ENCODE assay signal across 8 cellular contexts in the genomic region with DNA sequence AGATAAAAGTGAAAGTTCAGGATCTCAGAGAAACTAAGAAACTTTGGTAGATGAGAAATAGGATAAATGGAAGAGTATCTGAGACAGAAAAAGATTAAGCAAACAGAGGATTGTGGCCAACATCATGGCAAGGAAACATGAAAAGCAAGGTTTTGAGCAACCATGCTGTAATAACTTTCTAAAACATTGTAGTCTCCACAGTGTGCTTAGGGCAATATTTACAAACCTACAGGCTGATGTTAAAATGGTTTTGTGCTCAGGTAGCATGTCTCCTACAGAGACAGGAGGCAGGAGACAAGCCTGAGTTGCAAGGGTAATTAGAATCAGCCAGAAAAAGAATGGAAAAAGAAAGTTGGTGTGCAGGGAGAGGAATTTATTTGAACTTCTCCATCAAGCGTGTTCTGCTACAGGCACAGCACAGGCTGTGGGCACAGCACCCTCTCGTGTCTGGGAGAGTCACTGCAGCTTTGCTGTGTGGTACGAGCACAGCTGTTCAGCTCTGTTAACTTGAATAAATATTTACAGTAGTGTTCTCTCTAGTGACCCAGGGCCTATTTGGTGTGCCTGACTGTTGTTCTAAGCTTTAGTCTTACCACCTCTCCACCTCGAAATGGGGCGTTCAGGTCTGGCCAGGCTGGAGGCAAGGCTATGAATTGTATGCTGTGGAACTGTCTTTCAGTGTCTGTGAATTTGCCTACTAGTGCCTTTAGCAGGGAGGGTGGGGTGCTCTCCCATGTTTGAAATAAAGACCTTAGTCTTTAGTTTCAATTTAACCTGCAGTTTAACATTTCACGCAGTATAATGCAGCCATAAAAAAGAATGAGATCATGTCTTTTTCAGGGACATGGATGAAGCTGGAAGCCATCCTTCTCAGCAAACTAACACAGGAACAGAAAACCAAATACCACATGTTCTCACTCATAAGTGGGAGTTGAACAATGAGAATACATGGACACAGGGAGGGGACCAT. TPM values are rescaled to one million over a fixed set of nuclear protein-coding genes. Genes with fewer than 3 reads are reported as not detected.
A peak's percentile ranks its signal among the peaks of the same experiment; 100 is the strongest.
DNase-seq lines count a peak whose midpoint lies in the region; ATAC-seq, FAIRE-seq and TF ChIP-seq lines count a peak whose summit lies in the region.
"Not testable (repeated sequence)": the region's sequence is repeated elsewhere in the genome, so short reads cannot be mapped to it uniquely, and the experiment has no call there.

No MANE protein-coding gene starts in this region.

- peak; percentile 50 for DNase-seq in ACHN
- DNase-seq in NCI-H345 treated with DMSO at 0.1 percent for 48 hours (lab: John Stamatoyannopoulos, UW; ENCODE audit: unreplicated experiment) = peak; percentile 78
- peak; percentile 56 for DNase-seq in activated B cell treated with CpG ODN at 0.5 μM for 24 hours
- peak; percentile 76 for DNase-seq in brain microvascular endothelial cell
- DNase-seq in iPS DF 6.9 (ENCODE audit: low read depth, low spot score) = peak; percentile 27
- peak; percentile 73 for DNase-seq in small intestine

- H3K4me3 Mint-ChIP-seq in activated B cell treated with CpG ODN at 0.5 μM for 24 hours = peak overlapping the region; percentile 19

- not testable (repeated sequence) for H3K36me3 Mint-ChIP-seq in activated B cell treated with CpG ODN at 0.5 μM for 24 hours (ENCODE audit: low read depth)

- CTCF ChIA-PET in activated B cell treated with CpG ODN at 0.5 μM for 24 hours (lab: Charles Lee) = interaction anchor here (0.6 to 2.6 kb wide), 8 partner anchors 14 to 801 kb away, joined by 3 to 17 read pairs (median 5); a partner anchor contains a TSS

- peak overlapping the region; percentile 50 for H3K27ac Mint-ChIP-seq in activated B cell treated with CpG ODN at 0.5 μM for 24 hours

- POLR2A ChIA-PET in activated B cell treated with CpG ODN at 0.5 μM for 24 hours (lab: Charles Lee) = interaction anchor here (0.5 to 1.8 kb wide), 4 partner anchors 12 to 1905 kb away, joined by 3 to 10 read pairs (median 5); a partner anchor contains a TSS

- H3K4me1 Mint-ChIP-seq in activated B cell treated with CpG ODN at 0.5 μM for 24 hours = peaks cover 35% of the 10 kb centered on the region

- in situ Hi-C loops in ACHN (cut with HindIII; ENCODE audit: low pct_ligation_motif_present, low pct_unique_long_range_greater_than_20kb, low sequenced_read_pairs); brain microvascular endothelial cell (cut with HindIII; ENCODE audit: low pct_ligation_motif_present, low sequenced_read_pairs): not testable (repeated sequence)

- intact Hi-C loops in activated B cell treated with CpG ODN at 0.5 μM for 24 hours (cut with micrococcal nuclease) = loop anchor here (1.0 to 5.0 kb wide), 6 partner anchors 82 to 455 kb away; a partner anchor contains a TSS

- H3K4me1 ChIP-seq in iPS DF 6.9 (ENCODE audit: control insufficient read depth, insufficient read depth, low read length); small intestine (ENCODE audit: control insufficient read depth in 2 of 2, insufficient read depth in 1 of 2, low read depth in 1 of 2, low read length in 1 of 2): not testable (repeated sequence)

- not testable (repeated sequence) for H3K4me3 ChIP-seq in brain microvascular endothelial cell (ENCODE audit: low read depth, low read length); iPS DF 6.9 (ENCODE audit: low read length); small intestine (ENCODE audit: low read depth in 1 of 2, low read length in 2 of 2)

- not testable (repeated sequence) for H3K9me3 ChIP-seq in iPS DF 6.9 (ENCODE audit: control insufficient read depth, insufficient read depth, low read length); small intestine (ENCODE audit: control insufficient read depth, low read depth)

- H3K9me3 Mint-ChIP-seq in activated B cell treated with CpG ODN at 0.5 μM for 24 hours = not testable (repeated sequence)

- no CpG with 5 or more reads among the region's 6 CpGs for WGBS in iPS DF 6.9 (ENCODE audit: insufficient coverage, insufficient read length)
- WGBS in small intestine, 3 donors = 3 to 18% (median 9%) methylated on average over 6 of the region's 6 CpGs

- ATAC-seq in GM18909 (IDR thresholded peaks at IDR 0.05; ENCODE audit: poor library complexity, unreplicated experiment) = peak; percentile 89
- peak; percentile 88 for ATAC-seq in HG03342 (IDR thresholded peaks at IDR 0.05; ENCODE audit: unreplicated experiment)
- peak; percentile 99 for ATAC-seq in activated B cell treated with CpG ODN at 0.5 μM for 24 hours (ENCODE audit: low read depth)

- not testable (repeated sequence) for H3K27ac ChIP-seq in brain microvascular endothelial cell; iPS DF 6.9 (ENCODE audit: low read length); small intestine (ENCODE audit: low read depth in 1 of 2, low read length in 1 of 2)

- not testable (repeated sequence) for H3K27me3 ChIP-seq in brain microvascular endothelial cell (replicated peaks); iPS DF 6.9 (ENCODE audit: control insufficient read depth, insufficient read depth, low read length); small intestine (ENCODE audit: control insufficient read depth in 2 of 2, insufficient read depth in 2 of 2, low read length in 2 of 2)

- not testable (repeated sequence) for FAIRE-seq in small intestine (lab: Jason Lieb, UNC)

- TF ChIP-seq CTCF in activated B cell treated with CpG ODN at 0.5 μM for 24 hours (IDR thresholded peaks at IDR 0.05) = peak; percentile 27
- TF ChIP-seq CTCF in brain microvascular endothelial cell (IDR thresholded peaks at IDR 0.05; ENCODE audit: low read depth, low read length, missing control alignments) = peak; percentile 92

- not testable (repeated sequence) for H3K36me3 ChIP-seq in brain microvascular endothelial cell (replicated peaks); iPS DF 6.9 (ENCODE audit: control insufficient read depth, insufficient read depth, low read length); small intestine (ENCODE audit: control insufficient read depth in 2 of 2, insufficient read depth in 2 of 2, low read length in 2 of 2)

- H3K27me3 Mint-ChIP-seq in activated B cell treated with CpG ODN at 0.5 μM for 24 hours = not testable (repeated sequence)

RNA-seq across cellular contexts. Expression of a gene that starts 14.1 kb away (rescaled TPM):
- 15.1 and 15.5 TPM in 2 replicates for total RNA-seq in activated B cell treated with CpG ODN at 0.5 μM for 24 hours
- polyA plus RNA-seq in small intestine = 10 to 100 TPM; 13.4 to 39.6 (median 13.5) TPM

Comparison
In these comparisons a context has a peak if more than half of its experiments do, and no peak if none do; other contexts are left out.
1. DNase-seq: peak in every context shown above with its lines; median percentile 78 in NCI-H345 treated with DMSO at 0.1 percent for 48 hours; 76 in brain microvascular endothelial cell; 73 in small intestine; 56 in activated B cell treated with CpG ODN at 0.5 μM for 24 hours; 50 in ACHN; 27 in iPS DF 6.9.